25 cellular contexts compared by ENCODE assay signal in the genomic region with DNA sequence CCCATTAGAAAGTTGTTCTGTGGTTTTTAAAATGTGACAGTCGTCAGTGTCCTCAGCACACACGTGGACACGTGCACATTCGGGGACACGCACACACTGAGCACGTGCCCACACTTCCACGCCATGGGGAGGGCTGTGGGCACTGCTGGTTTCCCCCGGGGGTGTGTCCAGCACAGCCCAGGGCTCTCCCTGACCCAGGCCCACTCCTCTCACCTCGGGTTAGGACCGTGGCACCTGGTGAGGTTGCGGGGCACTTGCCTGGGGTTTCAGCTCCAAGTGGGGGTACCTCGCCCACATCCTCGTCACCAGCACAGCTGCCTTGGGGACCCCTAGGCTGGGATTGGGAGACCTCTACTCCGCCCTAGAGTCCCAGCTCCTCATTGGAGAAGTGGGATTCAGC. TPM values are rescaled to one million over a fixed set of nuclear protein-coding genes. Genes with fewer than 3 reads are reported as not detected.
DNase-seq lines count a peak whose midpoint lies in the region; ATAC-seq, FAIRE-seq and TF ChIP-seq lines count a peak whose summit lies in the region.
"Had no signal": no experiment of that assay in that cellular context is flagged by ENCODE, and none has a peak within 500 bp of the region (broad histone marks: within the 10 kb centered on the region; RNA-seq: fewer than 3 reads in every experiment).

No MANE protein-coding gene starts in this region.

- H3K23ac ChIP-seq in neuronal stem cell (ENCODE audit: low read depth, low read length, poor library complexity), result no peak overlapping the region

- H3K4me1 ChIP-seq in HepG2 (ENCODE audit: insufficient read depth, low read length) (peaks cover 14% of the 10 kb centered on the region), right lobe of liver (peaks cover 0 to 10% (median 0%) of the 10 kb centered on the region in 4 donors), neuronal stem cell (ENCODE audit: control insufficient read depth in 2 of 2, insufficient read depth in 1 of 2, low read depth in 1 of 2, low read length in 2 of 2) (peaks cover 2 to 4% of the 10 kb centered on the region in 2 donors)

- FAIRE-seq in HepG2 (lab: Jason Lieb, UNC) (no peak), HTR-8/SVneo (lab: Jason Lieb, UNC) (peak; percentile 67)
- FAIRE-seq: A549, G401.6, GM19239, H1, RCC 7860 had no signal

- no peak overlapping the region for H2BK120ac ChIP-seq in neuronal stem cell (ENCODE audit: low read depth, low read length)

- no peak overlapping the region for H3K14ac ChIP-seq in neuronal stem cell (ENCODE audit: low read length)

- TF ChIP-seq EP300 in HepG2 (IDR thresholded peaks at IDR 0.05; ENCODE audit: low read depth in 2 of 2, low read length in 2 of 2), result no peak
- no peak for TF ChIP-seq EP300 in HepG2 (CRISPR knock-in tag; IDR thresholded peaks at IDR 0.05; ENCODE audit: borderline replicate concordance)

- H3K4me2 ChIP-seq in HepG2 (ENCODE audit: low read depth, low read length), result no peak overlapping the region
- H3K4me2 ChIP-seq in neuronal stem cell (ENCODE audit: insufficient read depth, low read length, poor library complexity, severe bottlenecking), result no peak overlapping the region
- H3K4me2 ChIP-seq: A549; BLaER1 treated with 17β-estradiol and CSF1 and Interleukin-3, amounts not matched to agents 10 nM and 100 nM had no signal

- TF ChIP-seq POLR2A in HepG2 (IDR thresholded peaks at IDR 0.05; ENCODE audit: insufficient read depth in 1 of 2, low read depth in 2 of 2, low read length in 2 of 2), result no peak
- no peak for TF ChIP-seq POLR2A in right lobe of liver (IDR thresholded peaks at IDR 0.05)

- peak overlapping the region; percentile 66 for H2BK5ac ChIP-seq in neuronal stem cell (ENCODE audit: low read length)

- in situ Hi-C loops in HepG2 (cut with HindIII; ENCODE audit: extremely low pct_ligation_motif_present, low pct_unique_long_range_greater_than_20kb), result no loop called here

- BruUV-seq in HepG2 (replicated peaks; lab: Mats Ljungman, UMichigan), result no TSS peak

- H2AFZ ChIP-seq in HepG2 (ENCODE audit: low read length), result no peak overlapping the region
- H2AFZ ChIP-seq in neuronal stem cell (ENCODE audit: low read length), result no peak overlapping the region

- H3K9me3 ChIP-seq in HepG2 (ENCODE audit: low read length) (no peaks in the 10 kb centered on the region), right lobe of liver (no peaks in the 10 kb centered on the region), neuronal stem cell (replicated peaks in 1 of 2; ENCODE audit: control insufficient read depth in 2 of 2, insufficient read depth in 1 of 2, low read depth in 1 of 2, low read length in 2 of 2) (peaks cover 0 to 2% of the 10 kb centered on the region in 2 donors)
- H3K9me3 ChIP-seq: A549; BLaER1 treated with 17β-estradiol and CSF1 and Interleukin-3, amounts not matched to agents 10 nM and 100 nM; SJCRH30 had no signal

- peaks cover 8% of the 10 kb centered on the region for H3K79me1 ChIP-seq in neuronal stem cell (ENCODE audit: low read depth, low read length)

- H3K4ac ChIP-seq in neuronal stem cell (ENCODE audit: low read length), result no peak overlapping the region

- POLR2A ChIA-PET in HepG2 (lab: Yijun Ruan, JAX), result interaction anchor here (1.0 to 1.7 kb wide), 2 partner anchors 60 to 80 kb away, joined by 3 to 4 read pairs; no protein-coding TSS in a partner anchor

- H4K20me1 ChIP-seq in HepG2 (ENCODE audit: insufficient read depth, low read length), result no peaks in the 10 kb centered on the region

- H4K91ac ChIP-seq in neuronal stem cell (ENCODE audit: low read depth, low read length, poor library complexity), result peak overlapping the region; percentile 7

- H3K9ac ChIP-seq in HepG2 (ENCODE audit: insufficient read depth, low read depth, low read length) (no peak overlapping the region), neuronal stem cell (ENCODE audit: low read depth, low read length, poor library complexity) (no peak overlapping the region)
- H3K9ac ChIP-seq: BLaER1 treated with 17β-estradiol and CSF1 and Interleukin-3, amounts not matched to agents 10 nM and 100 nM had no signal

- ATAC-seq in HepG2 (no peak), right lobe of liver (no peak), GM18498 (IDR thresholded peaks at IDR 0.05; ENCODE audit: unreplicated experiment) (no peak)
- ATAC-seq: A549, SK-N-SH treated with all-trans-retinoic acid at 6 μM for 48 hours had no signal

- no peak for DNase-seq in HepG2 (ENCODE audit: low spot score)
- DNase-seq in right lobe of liver, result no peak
- no peak for DNase-seq in HTR-8/SVneo (ENCODE audit: insufficient read length, low spot score)
- DNase-seq in neuronal stem cell (ENCODE audit: low spot score), result no peak
- no peak for DNase-seq in activated CD4-positive, alpha-beta T cell treated with anti-CD3 and anti-CD28 coated beads, Interleukin-2, amount 50 U/mL, for 1 hour
- DNase-seq in retina, result no peak
- DNase-seq: AML-193, COR-L47, HCEC 1CT, Karpas-422, NCI-H1105, NCI-H146, NCI-H1930, NCI-H2107, NCI-H524, NCI-H774, SJCRH30 had no signal

- no peak for TF ChIP-seq CTCF in HepG2 (CRISPR knock-in tag; IDR thresholded peaks at IDR 0.05)
- TF ChIP-seq CTCF in right lobe of liver (IDR thresholded peaks at IDR 0.05), result no peak

- WGBS in HepG2 (ENCODE audit: low lambda C conversion rate), result 100% methylated on average over 3 of the region's 14 CpGs
- 100% methylated on average over 2 of the region's 14 CpGs for WGBS in right lobe of liver (ENCODE audit: insufficient coverage, low coverage, low lambda C conversion rate, missing lambda C conversion rate)
- WGBS in neuronal stem cell (ENCODE audit: extremely low coverage in 2 of 2, insufficient read length in 2 of 2, insufficient replicate concordance in 1 of 2), 2 donors, result no CpG with 5 or more reads among the region's 14 CpGs

- CTCF ChIA-PET in HepG2 (lab: Yijun Ruan, JAX; ENCODE audit: low intra/inter-chr PET ratio, low total read pairs), result no interaction called here

- no peak overlapping the region for H3K4me3 ChIP-seq in HepG2 (replicated peaks in 1 of 3; ENCODE audit: insufficient read depth in 1 of 3, low read depth in 2 of 3, low read length in 3 of 3)
- no peak overlapping the region for H3K4me3 ChIP-seq in right lobe of liver
- no peak overlapping the region for H3K4me3 ChIP-seq in neuronal stem cell (ENCODE audit: low read length in 2 of 2)
- H3K4me3 ChIP-seq: A549; BLaER1 treated with 17β-estradiol and CSF1 and Interleukin-3, amounts not matched to agents 10 nM and 100 nM; SJCRH30 had no signal

- H2AK5ac ChIP-seq in neuronal stem cell (ENCODE audit: low read depth, low read length), result no peak overlapping the region

- H3K79me2 ChIP-seq in HepG2 (ENCODE audit: insufficient read depth, low read length), result no peaks in the 10 kb centered on the region

- no peak overlapping the region for H3K18ac ChIP-seq in neuronal stem cell (ENCODE audit: low read length)

- H3K27me3 ChIP-seq in HepG2 (ENCODE audit: control insufficient read depth in 1 of 2, insufficient read depth in 2 of 2, low read length in 2 of 2) (no peaks in the 10 kb centered on the region), right lobe of liver (no peaks in the 10 kb centered on the region), neuronal stem cell (ENCODE audit: control insufficient read depth in 3 of 3, insufficient read depth in 3 of 3, low read depth in 1 of 3, low read length in 3 of 3) (no peaks in the 10 kb centered on the region)
- H3K27me3 ChIP-seq: BLaER1 treated with 17β-estradiol and CSF1 and Interleukin-3, amounts not matched to agents 10 nM and 100 nM; SJCRH30 had no signal

- TF ChIP-seq RAD21 in HepG2 (CRISPR knock-in tag; IDR thresholded peaks at IDR 0.05), result no peak

- H3K36me3 ChIP-seq in HepG2 (replicated peaks in 1 of 2; ENCODE audit: control insufficient read depth in 1 of 2, insufficient read depth in 2 of 2, low read length in 2 of 2) (peaks cover 22 to 46% of the 10 kb centered on the region in 2 experiments), right lobe of liver (peaks cover 0 to 26% (median 14%) of the 10 kb centered on the region in 4 donors), neuronal stem cell (replicated peaks in 1 of 2; ENCODE audit: control insufficient read depth in 2 of 2, insufficient read depth in 2 of 2, low read length in 2 of 2) (peaks cover 39 to 57% of the 10 kb centered on the region in 2 donors)
- H3K36me3 ChIP-seq: SJCRH30 had no signal

- H2BK12ac ChIP-seq in neuronal stem cell (ENCODE audit: low read length), result no peak overlapping the region

- no peak overlapping the region for H4K8ac ChIP-seq in neuronal stem cell (ENCODE audit: low read depth, low read length)

- intact Hi-C loops in HepG2 (cut with micrococcal nuclease; ENCODE audit: unreplicated experiment), result no loop called here
- intact Hi-C loops in right lobe of liver (cut with DNase I), result loop anchor here in 1 of 2 donors (5.0 kb wide), 1 partner anchor 70 kb away; no protein-coding TSS in a partner anchor

- H3K27ac ChIP-seq in HepG2 (ENCODE audit: extremely low read length, insufficient read depth, low read length) (no peak overlapping the region), right lobe of liver (no peak overlapping the region), neuronal stem cell (replicated peaks; ENCODE audit: low read length) (no peak overlapping the region)
- H3K27ac ChIP-seq: A549; BLaER1 treated with 17β-estradiol and CSF1 and Interleukin-3, amounts not matched to agents 10 nM and 100 nM; SJCRH30 had no signal

- no peak overlapping the region for H2BK15ac ChIP-seq in neuronal stem cell (ENCODE audit: low read length)

RNA-seq across cellular contexts. Expression of a gene that starts 20.7 kb away (rescaled TPM):
- total RNA-seq in HepG2 (2016; rRNA removed; fragmentation: Illumina TruSeq; extraction: Trizol) (28.2 and 31.6 TPM in 2 replicates), right lobe of liver (10 to 100 TPM; 15.6 to 38.3 (median 28.3) TPM)
- total RNA-seq in HepG2 (2016; cell fraction: cytosol; rRNA removed; fragmentation: Illumina TruSeq; extraction: Trizol; ENCODE audit: low read depth), result 7.8 and 8.0 TPM in 2 replicates
- total RNA-seq in HepG2 (2016; cell fraction: insoluble cytoplasmic fraction; rRNA removed; fragmentation: Illumina TruSeq; extraction: Trizol), result 27.8 and 31.5 TPM in 2 replicates
- 18.9 and 22.1 TPM in 2 replicates for total RNA-seq in HepG2 (2016; cell fraction: membrane; rRNA removed; fragmentation: Illumina TruSeq; extraction: Trizol)
- total RNA-seq in HepG2 (2016; cell fraction: nucleus; rRNA removed; fragmentation: Illumina TruSeq; extraction: Trizol), result 26.6 and 28.2 TPM in 2 replicates
- 35.2 and 44.4 TPM in 2 replicates for polyA plus RNA-seq in HepG2 (2011; rRNA removed)
- 32.6 and 49.3 TPM in 2 replicates for polyA plus RNA-seq in HepG2 (2011; cell fraction: cytosol; rRNA removed)
- 186 and 201 TPM in 2 replicates for polyA plus RNA-seq in HepG2 (2011; cell fraction: nucleus; rRNA removed)
- polyA plus RNA-seq in HepG2 (2012), result 33.0 and 39.4 TPM in 2 replicates
- polyA plus RNA-seq in HepG2 (2016; cell fraction: cytosol; fragmentation: Illumina TruSeq; extraction: Trizol; ENCODE audit: low read depth), result 13.8 and 16.4 TPM in 2 replicates
- 49.1 and 51.2 TPM in 2 replicates for polyA plus RNA-seq in HepG2 (2016; cell fraction: insoluble cytoplasmic fraction; fragmentation: Illumina TruSeq; extraction: Trizol; ENCODE audit: low read depth)
- 21.9 and 26.3 TPM in 2 replicates for polyA plus RNA-seq in HepG2 (2016; cell fraction: membrane; fragmentation: Illumina TruSeq; extraction: Trizol; ENCODE audit: low read depth)
- polyA plus RNA-seq in HepG2 (2016; cell fraction: nucleus; fragmentation: Illumina TruSeq; extraction: Trizol; ENCODE audit: insufficient read depth, low read depth), result 111 and 112 TPM in 2 replicates
- 16.3 and 17.4 TPM in 2 replicates for polyA minus RNA-seq in HepG2 (2011; rRNA and poly(A)+ RNA removed; ENCODE audit: low replicate concordance)
- 9.7 and 12.6 TPM in 2 replicates for polyA minus RNA-seq in HepG2 (2011; cell fraction: cytosol; rRNA and poly(A)+ RNA removed)
- polyA minus RNA-seq in HepG2 (2011; cell fraction: nucleus; rRNA and poly(A)+ RNA removed), result 19.2 and 26.4 TPM in 2 replicates
- polyA plus RNA-seq in neuronal stem cell (2013, experiment 1 of 2), result 28.4 TPM
- 27.9 TPM for polyA plus RNA-seq in neuronal stem cell (2013, experiment 2 of 2)

RNA-seq across cellular contexts. Expression of a gene that starts 57.4 kb away (rescaled TPM):
- total RNA-seq in HepG2 (2016; rRNA removed; fragmentation: Illumina TruSeq; extraction: Trizol) (18.3 and 24.6 TPM in 2 replicates), right lobe of liver (1 to 10 TPM; 1.4 to 4.2 (median 2.7) TPM)
- 23.5 and 25.0 TPM in 2 replicates for total RNA-seq in HepG2 (2016; cell fraction: cytosol; rRNA removed; fragmentation: Illumina TruSeq; extraction: Trizol; ENCODE audit: low read depth)
- 16.6 and 27.2 TPM in 2 replicates for total RNA-seq in HepG2 (2016; cell fraction: insoluble cytoplasmic fraction; rRNA removed; fragmentation: Illumina TruSeq; extraction: Trizol)
- total RNA-seq in HepG2 (2016; cell fraction: membrane; rRNA removed; fragmentation: Illumina TruSeq; extraction: Trizol), result 46.3 and 47.4 TPM in 2 replicates
- 13.2 TPM in 2 replicates for total RNA-seq in HepG2 (2016; cell fraction: nucleus; rRNA removed; fragmentation: Illumina TruSeq; extraction: Trizol)
- 10.5 and 15.0 TPM in 2 replicates for polyA plus RNA-seq in HepG2 (2011; rRNA removed)
- polyA plus RNA-seq in HepG2 (2011; cell fraction: cytosol; rRNA removed), result 11.8 and 14.5 TPM in 2 replicates
- 19.8 and 24.0 TPM in 2 replicates for polyA plus RNA-seq in HepG2 (2011; cell fraction: nucleus; rRNA removed)
- polyA plus RNA-seq in HepG2 (2012), result 15.3 and 21.4 TPM in 2 replicates
- polyA plus RNA-seq in HepG2 (2016; cell fraction: cytosol; fragmentation: Illumina TruSeq; extraction: Trizol; ENCODE audit: low read depth), result 24.2 and 28.1 TPM in 2 replicates
- polyA plus RNA-seq in HepG2 (2016; cell fraction: insoluble cytoplasmic fraction; fragmentation: Illumina TruSeq; extraction: Trizol; ENCODE audit: low read depth), result 17.0 and 28.9 TPM in 2 replicates
- polyA plus RNA-seq in HepG2 (2016; cell fraction: membrane; fragmentation: Illumina TruSeq; extraction: Trizol; ENCODE audit: low read depth), result 45.2 and 45.4 TPM in 2 replicates
- polyA plus RNA-seq in HepG2 (2016; cell fraction: nucleus; fragmentation: Illumina TruSeq; extraction: Trizol; ENCODE audit: insufficient read depth, low read depth), result 26.8 and 30.8 TPM in 2 replicates
- polyA minus RNA-seq in HepG2 (2011; rRNA and poly(A)+ RNA removed; ENCODE audit: low replicate concordance), result 3.5 and 14.9 TPM in 2 replicates
- polyA minus RNA-seq in HepG2 (2011; cell fraction: cytosol; rRNA and poly(A)+ RNA removed), result 7.5 and 11.2 TPM in 2 replicates
- 5.2 and 7.6 TPM in 2 replicates for polyA minus RNA-seq in HepG2 (2011; cell fraction: nucleus; rRNA and poly(A)+ RNA removed)
- 0.50 TPM for polyA plus RNA-seq in neuronal stem cell (2013, experiment 1 of 2)
- 0.48 TPM for polyA plus RNA-seq in neuronal stem cell (2013, experiment 2 of 2)
